1 cellular context compared by ENCODE assay signal in the genomic region with DNA sequence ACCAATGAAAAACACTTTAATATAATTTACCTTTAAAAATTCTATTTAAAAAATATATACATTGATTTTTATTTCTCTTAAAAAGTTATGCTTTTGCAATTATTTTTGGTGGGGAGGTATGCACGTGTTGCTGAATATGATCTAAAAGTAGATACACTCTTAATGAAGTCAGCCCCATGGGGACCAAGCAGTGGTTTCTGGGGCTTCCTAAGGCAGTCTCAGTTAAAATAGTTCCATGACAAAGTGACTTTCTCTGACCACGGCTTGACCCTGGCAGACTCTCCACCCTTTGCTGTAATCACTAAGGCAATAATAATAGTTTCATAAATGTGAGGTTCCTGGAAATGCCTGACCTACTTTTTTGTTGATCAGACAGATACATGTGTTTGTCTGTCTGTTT.
TF ChIP-seq lines count a peak whose summit lies in the region.

No MANE protein-coding gene starts in this region.

TF ChIP-seq in GM12878, 131 proteins besides CTCF, POLR2A, EP300 and RAD21 (continued from another document):
- TF ChIP-seq, protein P1, sequence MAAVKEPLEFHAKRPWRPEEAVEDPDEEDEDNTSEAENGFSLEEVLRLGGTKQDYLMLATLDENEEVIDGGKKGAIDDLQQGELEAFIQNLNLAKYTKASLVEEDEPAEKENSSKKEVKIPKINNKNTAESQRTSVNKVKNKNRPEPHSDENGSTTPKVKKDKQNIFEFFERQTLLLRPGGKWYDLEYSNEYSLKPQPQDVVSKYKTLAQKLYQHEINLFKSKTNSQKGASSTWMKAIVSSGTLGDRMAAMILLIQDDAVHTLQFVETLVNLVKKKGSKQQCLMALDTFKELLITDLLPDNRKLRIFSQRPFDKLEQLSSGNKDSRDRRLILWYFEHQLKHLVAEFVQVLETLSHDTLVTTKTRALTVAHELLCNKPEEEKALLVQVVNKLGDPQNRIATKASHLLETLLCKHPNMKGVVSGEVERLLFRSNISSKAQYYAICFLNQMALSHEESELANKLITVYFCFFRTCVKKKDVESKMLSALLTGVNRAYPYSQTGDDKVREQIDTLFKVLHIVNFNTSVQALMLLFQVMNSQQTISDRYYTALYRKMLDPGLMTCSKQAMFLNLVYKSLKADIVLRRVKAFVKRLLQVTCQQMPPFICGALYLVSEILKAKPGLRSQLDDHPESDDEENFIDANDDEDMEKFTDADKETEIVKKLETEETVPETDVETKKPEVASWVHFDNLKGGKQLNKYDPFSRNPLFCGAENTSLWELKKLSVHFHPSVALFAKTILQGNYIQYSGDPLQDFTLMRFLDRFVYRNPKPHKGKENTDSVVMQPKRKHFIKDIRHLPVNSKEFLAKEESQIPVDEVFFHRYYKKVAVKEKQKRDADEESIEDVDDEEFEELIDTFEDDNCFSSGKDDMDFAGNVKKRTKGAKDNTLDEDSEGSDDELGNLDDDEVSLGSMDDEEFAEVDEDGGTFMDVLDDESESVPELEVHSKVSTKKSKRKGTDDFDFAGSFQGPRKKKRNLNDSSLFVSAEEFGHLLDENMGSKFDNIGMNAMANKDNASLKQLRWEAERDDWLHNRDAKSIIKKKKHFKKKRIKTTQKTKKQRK (IDR thresholded peaks at IDR 0.05; ENCODE audit: low read depth, low read length) = no peak
